In genomic region chr1:245609354-245609753, GRCh38 we compare ENCODE assay signal across 18 cellular contexts.
DNase-seq lines count a peak whose midpoint lies in the region; TF ChIP-seq lines count a peak whose summit lies in the region.
"Had no signal": no experiment of that assay in that cellular context is flagged by ENCODE, and none has a peak within 500 bp of the region (broad histone marks: within the 10 kb centered on the region; RNA-seq: fewer than 3 reads in every experiment).

No MANE protein-coding gene starts in this region.

- intact Hi-C loops in mammary epithelial cell (cut with micrococcal nuclease) = loop anchor here (10.0 kb wide), 1 partner anchor 455 kb away; the partner anchor contains the start of gene KIF26B
- intact Hi-C loops in activated CD4-positive, alpha-beta T cell treated with anti-CD3 and anti-CD28 coated beads, Interleukin-2, amount 10 ng/mL, durations not matched to agents 24 days and 14 days (cut with micrococcal nuclease) = no loop called here

- H3K27ac ChIP-seq in mammary epithelial cell (ENCODE audit: insufficient read depth, low read depth, low read length) (no peak overlapping the region), RWPE1 (no peak overlapping the region)
- H3K27ac ChIP-seq: SJCRH30 had no signal

- peaks cover 2% of the 10 kb centered on the region for H3K27me3 Mint-ChIP-seq in activated CD4-positive, alpha-beta T cell treated with anti-CD3 and anti-CD28 coated beads, Interleukin-2, amount 10 ng/mL, durations not matched to agents 24 days and 14 days

- H3K79me2 ChIP-seq in mammary epithelial cell (ENCODE audit: insufficient read depth, low read length) = no peaks in the 10 kb centered on the region

- peak; percentile 7 for DNase-seq in GM13977 (ENCODE audit: low spot score)
- DNase-seq in HuH-7 (ENCODE audit: low spot score) = peak; percentile 43
- peak; percentile 30 for DNase-seq in NCI-H748 treated with DMSO at 0.1 percent for 48 hours (lab: John Stamatoyannopoulos, UW)
- peak; percentile 58 for DNase-seq in left kidney (ENCODE audit: low read depth, low spot score)
- DNase-seq in mammary epithelial cell = no peak
- DNase-seq in activated CD4-positive, alpha-beta T cell treated with anti-CD3 and anti-CD28 coated beads for 1 hour = no peak
- DNase-seq in RWPE1 (ENCODE audit: low spot score) = no peak
- DNase-seq in activated CD4-positive, alpha-beta T cell treated with anti-CD3 and anti-CD28 coated beads, Interleukin-2, amount 10 ng/mL, durations not matched to agents 24 days and 14 days = no peak
- DNase-seq: CD8-positive, alpha-beta memory T cell; DMS79 treated with DMSO at 0.1 percent for 48 hours; H9; Karpas-422; MV-4-11; NCI-H1436 treated with DMSO at 0.1 percent for 48 hours; NCI-H2107; NCI-H226 had no signal

- no peaks in the 10 kb centered on the region for H3K27me3 ChIP-seq in mammary epithelial cell (ENCODE audit: insufficient read depth, low read length)
- H3K27me3 ChIP-seq: SJCRH30 had no signal

- H3K36me3 Mint-ChIP-seq in activated CD4-positive, alpha-beta T cell treated with anti-CD3 and anti-CD28 coated beads, Interleukin-2, amount 10 ng/mL, durations not matched to agents 24 days and 14 days (ENCODE audit: low read depth) = no peaks in the 10 kb centered on the region
- H3K36me3 Mint-ChIP-seq: CD8-positive, alpha-beta memory T cell had no signal

- in situ Hi-C loops in GM13977 (cut with MboI; ENCODE audit: low pct_unique_long_range_greater_than_20kb, low sequenced_read_pairs, unreplicated experiment) = no loop called here
- in situ Hi-C loops in mammary epithelial cell (cut with MboI; ENCODE audit: low sequenced_read_pairs in 2 of 2) = no loop called here

- H3K9me3 Mint-ChIP-seq in activated CD4-positive, alpha-beta T cell treated with anti-CD3 and anti-CD28 coated beads, Interleukin-2, amount 10 ng/mL, durations not matched to agents 24 days and 14 days = no peaks in the 10 kb centered on the region
- H3K9me3 Mint-ChIP-seq: CD8-positive, alpha-beta memory T cell; H9; T-helper 2 cell treated with Interferon-gamma antibody and Interleukin-4, amounts not matched to agents 5 μg/mL and 100 μg/mL, for 36 hours had no signal

- dilution Hi-C loops in mammary epithelial cell (cut with HindIII; ENCODE audit: low sequenced_read_pairs) = no loop called here

- H3K4me3 Mint-ChIP-seq in activated CD4-positive, alpha-beta T cell treated with anti-CD3 and anti-CD28 coated beads, Interleukin-2, amount 10 ng/mL, durations not matched to agents 24 days and 14 days = no peak overlapping the region
- H3K4me3 Mint-ChIP-seq: CD8-positive, alpha-beta memory T cell; H9; T-helper 2 cell treated with Interferon-gamma antibody and Interleukin-4, amounts not matched to agents 5 μg/mL and 100 μg/mL, for 36 hours had no signal

- H3K4me1 ChIP-seq in mammary epithelial cell (ENCODE audit: insufficient read depth, low read length) = no peaks in the 10 kb centered on the region

- CTCF ChIA-PET in mammary epithelial cell (lab: Charles Lee; ENCODE audit: low non-redundant PET) (no interaction called here), RWPE1 (lab: Yijun Ruan, JAX) (interaction anchor here (0.7 kb wide), 1 partner anchor 208 kb away, joined by 3 read pairs; no protein-coding TSS in a partner anchor)

- POLR2A ChIA-PET in RWPE1 (lab: Yijun Ruan, JAX; ENCODE audit: low non-redundant PET) = no interaction called here

- H3K4me3 ChIP-seq in mammary epithelial cell (replicated peaks in 1 of 3; ENCODE audit: insufficient read depth in 1 of 3, low read depth in 2 of 3, low read length in 3 of 3) = no peak overlapping the region
- H3K4me3 ChIP-seq: SJCRH30 had no signal

- H3K27ac Mint-ChIP-seq in activated CD4-positive, alpha-beta T cell treated with anti-CD3 and anti-CD28 coated beads, Interleukin-2, amount 10 ng/mL, durations not matched to agents 24 days and 14 days = no peak overlapping the region
- H3K27ac Mint-ChIP-seq: CD8-positive, alpha-beta memory T cell; T-helper 2 cell treated with Interferon-gamma antibody and Interleukin-4, amounts not matched to agents 5 μg/mL and 100 μg/mL, for 36 hours had no signal

- H3K9ac ChIP-seq in mammary epithelial cell (ENCODE audit: insufficient read depth, low read length) = no peak overlapping the region

- 78% methylated on average over 18 of the region's 20 CpGs for WGBS in mammary epithelial cell (ENCODE audit: low coverage, missing lambda C conversion rate)

- H3K4me2 ChIP-seq in mammary epithelial cell (ENCODE audit: insufficient read depth, low read depth, low read length) = no peak overlapping the region

- H3K36me3 ChIP-seq in mammary epithelial cell (ENCODE audit: insufficient read depth, low read length) = no peaks in the 10 kb centered on the region

- H3K4me1 Mint-ChIP-seq in activated CD4-positive, alpha-beta T cell treated with anti-CD3 and anti-CD28 coated beads, Interleukin-2, amount 10 ng/mL, durations not matched to agents 24 days and 14 days = no peaks in the 10 kb centered on the region
- H3K4me1 Mint-ChIP-seq: CD8-positive, alpha-beta memory T cell had no signal

- no peaks in the 10 kb centered on the region for H4K20me1 ChIP-seq in mammary epithelial cell (ENCODE audit: insufficient read depth, low read length)

- TF ChIP-seq CTCF in GM13977 (IDR thresholded peaks at IDR 0.05; ENCODE audit: extremely low read depth, insufficient read depth, missing control alignments) (no peak), mammary epithelial cell (conservative IDR thresholded peaks at IDR 0.05 in 1 of 2, IDR thresholded peaks at IDR 0.05 in 1 of 2; ENCODE audit: extremely low read depth in 1 of 2, insufficient read depth in 1 of 2, low read depth in 1 of 2, low read length in 2 of 2) (no peak), RWPE1 (conservative IDR thresholded peaks at IDR 0.05; ENCODE audit: low read depth) (no peak)

- H2AFZ ChIP-seq in mammary epithelial cell (ENCODE audit: low read depth, low read length) = no peak overlapping the region

- no TSS peak for BruUV-seq in mammary epithelial cell (replicated peaks; lab: Mats Ljungman, UMichigan)

- no peaks in the 10 kb centered on the region for H3K9me3 ChIP-seq in mammary epithelial cell (replicated peaks; ENCODE audit: insufficient read depth, low read length)
- H3K9me3 ChIP-seq: SJCRH30 had no signal

Comparison
In these comparisons a context has a peak if more than half of its experiments do, and no peak if none do; other contexts are left out.
1. DNase-seq: peak in GM13977 (single experiment), HuH-7 (single experiment), NCI-H748 treated with DMSO at 0.1 percent for 48 hours (single experiment) and left kidney (single experiment); none in mammary epithelial cell (single experiment), activated CD4-positive, alpha-beta T cell treated with anti-CD3 and anti-CD28 coated beads for 1 hour (single experiment), RWPE1 (single experiment) and activated CD4-positive, alpha-beta T cell treated with anti-CD3 and anti-CD28 coated beads, Interleukin-2, amount 10 ng/mL, durations not matched to agents 24 days and 14 days (single experiment).